ENCODE assay signal across 14 cellular contexts in genomic region chr4:99655315-99656081, GRCh38. TPM values are rescaled to one million over a fixed set of nuclear protein-coding genes. Genes with fewer than 3 reads are reported as not detected.
DNase-seq lines count a peak whose midpoint lies in the region; ATAC-seq and TF ChIP-seq lines count a peak whose summit lies in the region.
"Had no signal": no experiment of that assay in that cellular context is flagged by ENCODE, and none has a peak within 500 bp of the region (broad histone marks: within the 10 kb centered on the region; RNA-seq: fewer than 3 reads in every experiment).

No MANE protein-coding gene starts in this region.

- no peaks in the 10 kb centered on the region for H3K27me3 ChIP-seq in mammary epithelial cell (ENCODE audit: insufficient read depth, low read length)
- no peaks in the 10 kb centered on the region for H3K27me3 ChIP-seq in left lung

- H3K9ac ChIP-seq in mammary epithelial cell (ENCODE audit: insufficient read depth, low read length): no peak overlapping the region

- H3K9me3 ChIP-seq in mammary epithelial cell (replicated peaks; ENCODE audit: insufficient read depth, low read length): no peaks in the 10 kb centered on the region
- H3K9me3 ChIP-seq in left lung: peaks cover 0 to 7% of the 10 kb centered on the region in 2 donors
- H3K9me3 ChIP-seq: HAP-1 had no signal

- no peaks in the 10 kb centered on the region for H4K20me1 ChIP-seq in mammary epithelial cell (ENCODE audit: insufficient read depth, low read length)

- CTCF ChIA-PET in mammary epithelial cell (lab: Charles Lee; ENCODE audit: low non-redundant PET): no interaction called here
- CTCF ChIA-PET in activated CD4-positive, alpha-beta T cell treated with anti-CD3 and anti-CD28 coated beads, Interleukin-2, amount 10 ng/mL, durations not matched to agents 7 days and 5 days (lab: Charles Lee): no interaction called here

- H3K4me1 Mint-ChIP-seq in effector memory CD8-positive, alpha-beta T cell (ENCODE audit: low read depth in 2 of 2): no peaks in the 10 kb centered on the region
- no peaks in the 10 kb centered on the region for H3K4me1 Mint-ChIP-seq in activated CD4-positive, alpha-beta T cell treated with anti-CD3 and anti-CD28 coated beads, Interleukin-2, amount 10 ng/mL, durations not matched to agents 7 days and 5 days

- no peak for TF ChIP-seq CTCF in AG10803 (conservative IDR thresholded peaks at IDR 0.05; ENCODE audit: low read length)
- no peak for TF ChIP-seq CTCF in mammary epithelial cell (conservative IDR thresholded peaks at IDR 0.05 in 1 of 2, IDR thresholded peaks at IDR 0.05 in 1 of 2; ENCODE audit: extremely low read depth in 1 of 2, insufficient read depth in 1 of 2, low read depth in 1 of 2, low read length in 2 of 2)
- no peak for TF ChIP-seq CTCF in left lung (IDR thresholded peaks at IDR 0.05)

- DNase-seq in AG10803 (ENCODE audit: low read depth) (peak; percentile 11), NCI-H2029 (lab: John Stamatoyannopoulos, UW) (peak; percentile 44), mammary epithelial cell (peak; percentile 93), left lung (peak in 1 of 2 donors; percentile 36), RPMI8226 (no peak)
- DNase-seq in effector memory CD8-positive, alpha-beta T cell: no peak
- no peak for DNase-seq in activated CD4-positive, alpha-beta T cell treated with anti-CD3 and anti-CD28 coated beads, Interleukin-2, amount 10 ng/mL, durations not matched to agents 7 days and 5 days
- DNase-seq: activated CD8-positive, alpha-beta T cell treated with anti-CD3 and anti-CD28 coated beads, Interleukin-2, amount 10 ng/mL, durations not matched to agents 7 days and 5 days; C1 segment of cervical spinal cord; cortex of kidney had no signal

- no peaks in the 10 kb centered on the region for H3K36me3 Mint-ChIP-seq in effector memory CD8-positive, alpha-beta T cell (ENCODE audit: insufficient read depth)
- H3K36me3 Mint-ChIP-seq in activated CD4-positive, alpha-beta T cell treated with anti-CD3 and anti-CD28 coated beads, Interleukin-2, amount 10 ng/mL, durations not matched to agents 7 days and 5 days (ENCODE audit: low read depth): no peaks in the 10 kb centered on the region
- H3K36me3 Mint-ChIP-seq: type B pancreatic cell had no signal

- dilution Hi-C loops in mammary epithelial cell (cut with HindIII; ENCODE audit: low sequenced_read_pairs): no loop called here

- no peaks in the 10 kb centered on the region for H3K9me3 Mint-ChIP-seq in effector memory CD8-positive, alpha-beta T cell
- no peaks in the 10 kb centered on the region for H3K9me3 Mint-ChIP-seq in activated CD4-positive, alpha-beta T cell treated with anti-CD3 and anti-CD28 coated beads, Interleukin-2, amount 10 ng/mL, durations not matched to agents 7 days and 5 days
- H3K9me3 Mint-ChIP-seq: type B pancreatic cell had no signal

- ATAC-seq in left lung (peak; percentile 67), GM19467 (IDR thresholded peaks at IDR 0.05; ENCODE audit: unreplicated experiment) (no peak)
- ATAC-seq in effector memory CD8-positive, alpha-beta T cell (replicated peaks): no peak
- ATAC-seq: activated CD8-positive, alpha-beta T cell treated with anti-CD3 and anti-CD28 coated beads, Interleukin-2, amount 10 ng/mL, durations not matched to agents 7 days and 5 days; Panc1 had no signal

- no TSS peak for BruUV-seq in mammary epithelial cell (replicated peaks; lab: Mats Ljungman, UMichigan)

- no peak overlapping the region for H3K27ac Mint-ChIP-seq in effector memory CD8-positive, alpha-beta T cell
- no peak overlapping the region for H3K27ac Mint-ChIP-seq in activated CD4-positive, alpha-beta T cell treated with anti-CD3 and anti-CD28 coated beads, Interleukin-2, amount 10 ng/mL, durations not matched to agents 7 days and 5 days
- H3K27ac Mint-ChIP-seq: activated CD8-positive, alpha-beta T cell treated with anti-CD3 and anti-CD28 coated beads, Interleukin-2, amount 10 ng/mL, durations not matched to agents 7 days and 5 days; type B pancreatic cell had no signal

- H3K27ac ChIP-seq in mammary epithelial cell (ENCODE audit: insufficient read depth, low read depth, low read length) (no peak overlapping the region), left lung (no peak overlapping the region)

- peak overlapping the region; percentile 11 for H3K4me2 ChIP-seq in mammary epithelial cell (ENCODE audit: insufficient read depth, low read depth, low read length)

- no peaks in the 10 kb centered on the region for H3K79me2 ChIP-seq in mammary epithelial cell (ENCODE audit: insufficient read depth, low read length)

- in situ Hi-C loops in mammary epithelial cell (cut with MboI; ENCODE audit: low sequenced_read_pairs in 2 of 2): no loop called here

- peaks cover 0 to 44% of the 10 kb centered on the region in 2 donors for H3K27me3 Mint-ChIP-seq in effector memory CD8-positive, alpha-beta T cell
- peaks cover 3% of the 10 kb centered on the region for H3K27me3 Mint-ChIP-seq in activated CD4-positive, alpha-beta T cell treated with anti-CD3 and anti-CD28 coated beads, Interleukin-2, amount 10 ng/mL, durations not matched to agents 7 days and 5 days
- H3K27me3 Mint-ChIP-seq: type B pancreatic cell had no signal

- 39% methylated on average over 7 of the region's 9 CpGs for WGBS in mammary epithelial cell (ENCODE audit: low coverage, missing lambda C conversion rate)

- H3K4me3 ChIP-seq in AG10803 (ENCODE audit: low read length) (no peak overlapping the region), mammary epithelial cell (replicated peaks in 1 of 3; ENCODE audit: insufficient read depth in 1 of 3, low read depth in 2 of 3, low read length in 3 of 3) (no peak overlapping the region), left lung (no peak overlapping the region)
- H3K4me3 ChIP-seq: HAP-1 had no signal

- H3K4me3 Mint-ChIP-seq in effector memory CD8-positive, alpha-beta T cell: no peak overlapping the region
- no peak overlapping the region for H3K4me3 Mint-ChIP-seq in activated CD4-positive, alpha-beta T cell treated with anti-CD3 and anti-CD28 coated beads, Interleukin-2, amount 10 ng/mL, durations not matched to agents 7 days and 5 days
- H3K4me3 Mint-ChIP-seq: activated CD8-positive, alpha-beta T cell treated with anti-CD3 and anti-CD28 coated beads, Interleukin-2, amount 10 ng/mL, durations not matched to agents 7 days and 5 days; type B pancreatic cell had no signal

- intact Hi-C loops in mammary epithelial cell (cut with micrococcal nuclease): loop anchor here (5.0 kb wide), 1 partner anchor 67 kb away; no protein-coding TSS in a partner anchor
- intact Hi-C loops in left lung (cut with DNase I): no loop called here

- H3K36me3 ChIP-seq in mammary epithelial cell (ENCODE audit: insufficient read depth, low read length) (no peaks in the 10 kb centered on the region), left lung (no peaks in the 10 kb centered on the region)
- H3K36me3 ChIP-seq: HAP-1 had no signal

- no peak overlapping the region for H2AFZ ChIP-seq in mammary epithelial cell (ENCODE audit: low read depth, low read length)

- H3K4me1 ChIP-seq in mammary epithelial cell (ENCODE audit: insufficient read depth, low read length): peaks cover 23% of the 10 kb centered on the region
- no peaks in the 10 kb centered on the region for H3K4me1 ChIP-seq in left lung
- H3K4me1 ChIP-seq: HAP-1 had no signal

- POLR2A ChIA-PET in activated CD4-positive, alpha-beta T cell treated with anti-CD3 and anti-CD28 coated beads, Interleukin-2, amount 10 ng/mL, durations not matched to agents 7 days and 5 days (lab: Charles Lee): no interaction called here

RNA-seq across cellular contexts. Expression of gene C4orf54, which starts 2.1 kb away (rescaled TPM):
- total RNA-seq in mammary epithelial cell (under 1 TPM in 1 of 2 donors, not detected in 1; 0.50 TPM), left lung (under 1 TPM; 0.08 to 0.12 TPM)
- polyA plus RNA-seq in mammary epithelial cell: under 0.01 TPM
- polyA minus RNA-seq in mammary epithelial cell: not detected
- not detected for total RNA-seq in activated CD4-positive, alpha-beta T cell treated with anti-CD3 and anti-CD28 coated beads, Interleukin-2, amount 10 ng/mL, durations not matched to agents 7 days and 5 days
- total RNA-seq: activated CD8-positive, alpha-beta T cell treated with anti-CD3 and anti-CD28 coated beads, Interleukin-2, amount 10 ng/mL, durations not matched to agents 7 days and 5 days had no signal

Comparison
In these comparisons a context has a peak if more than half of its experiments do, and no peak if none do; other contexts are left out.
1. DNase-seq: peak in AG10803 (single experiment), NCI-H2029 (single experiment) and mammary epithelial cell (single experiment); none in effector memory CD8-positive, alpha-beta T cell (0 of 3), RPMI8226 (single experiment) and activated CD4-positive, alpha-beta T cell treated with anti-CD3 and anti-CD28 coated beads, Interleukin-2, amount 10 ng/mL, durations not matched to agents 7 days and 5 days (single experiment).